ENCODE assay signal across 1 cellular context in genomic region chr22:46111645-46112306, GRCh38.
A peak's percentile ranks its signal among the peaks of the same experiment; 100 is the strongest.
TF ChIP-seq lines count a peak whose summit lies in the region.

No MANE protein-coding gene starts in this region.

TF ChIP-seq in HepG2, 621 proteins besides CTCF, POLR2A, EP300 and RAD21:
- TF ChIP-seq, protein P1, sequence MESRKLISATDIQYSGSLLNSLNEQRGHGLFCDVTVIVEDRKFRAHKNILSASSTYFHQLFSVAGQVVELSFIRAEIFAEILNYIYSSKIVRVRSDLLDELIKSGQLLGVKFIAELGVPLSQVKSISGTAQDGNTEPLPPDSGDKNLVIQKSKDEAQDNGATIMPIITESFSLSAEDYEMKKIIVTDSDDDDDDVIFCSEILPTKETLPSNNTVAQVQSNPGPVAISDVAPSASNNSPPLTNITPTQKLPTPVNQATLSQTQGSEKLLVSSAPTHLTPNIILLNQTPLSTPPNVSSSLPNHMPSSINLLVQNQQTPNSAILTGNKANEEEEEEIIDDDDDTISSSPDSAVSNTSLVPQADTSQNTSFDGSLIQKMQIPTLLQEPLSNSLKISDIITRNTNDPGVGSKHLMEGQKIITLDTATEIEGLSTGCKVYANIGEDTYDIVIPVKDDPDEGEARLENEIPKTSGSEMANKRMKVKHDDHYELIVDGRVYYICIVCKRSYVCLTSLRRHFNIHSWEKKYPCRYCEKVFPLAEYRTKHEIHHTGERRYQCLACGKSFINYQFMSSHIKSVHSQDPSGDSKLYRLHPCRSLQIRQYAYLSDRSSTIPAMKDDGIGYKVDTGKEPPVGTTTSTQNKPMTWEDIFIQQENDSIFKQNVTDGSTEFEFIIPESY (CRISPR knock-in tag; IDR thresholded peaks at IDR 0.05), result peak; percentile 68
- TF ChIP-seq TCF7L2 (IDR thresholded peaks at IDR 0.05; ENCODE audit: low read depth, low read length) (no peak), MED1 (CRISPR knock-in tag; IDR thresholded peaks at IDR 0.05) (no peak), ZNF768 (CRISPR knock-in tag; IDR thresholded peaks at IDR 0.05) (peak; percentile 84)
